1 cellular context compared by ENCODE assay signal in genomic region chr17:75542728-75543336, GRCh38.
A peak's percentile ranks its signal among the peaks of the same experiment; 100 is the strongest.
TF ChIP-seq lines count a peak whose summit lies in the region.

No MANE protein-coding gene starts in this region.

TF ChIP-seq in GM12878, 131 proteins besides CTCF, POLR2A, EP300 and RAD21:
- TF ChIP-seq E4F1 (IDR thresholded peaks at IDR 0.05; ENCODE audit: borderline replicate concordance, partially characterized antibody) (no peak), MTA2 (IDR thresholded peaks at IDR 0.05; ENCODE audit: low read depth) (0 out of 2 replicates have a peak, but pooled peaks have one; percentile 14), SRF (IDR thresholded peaks at IDR 0.05; ENCODE audit: low read depth in 2 of 2, low read length in 2 of 2) (no peak)
